In the genomic region with DNA sequence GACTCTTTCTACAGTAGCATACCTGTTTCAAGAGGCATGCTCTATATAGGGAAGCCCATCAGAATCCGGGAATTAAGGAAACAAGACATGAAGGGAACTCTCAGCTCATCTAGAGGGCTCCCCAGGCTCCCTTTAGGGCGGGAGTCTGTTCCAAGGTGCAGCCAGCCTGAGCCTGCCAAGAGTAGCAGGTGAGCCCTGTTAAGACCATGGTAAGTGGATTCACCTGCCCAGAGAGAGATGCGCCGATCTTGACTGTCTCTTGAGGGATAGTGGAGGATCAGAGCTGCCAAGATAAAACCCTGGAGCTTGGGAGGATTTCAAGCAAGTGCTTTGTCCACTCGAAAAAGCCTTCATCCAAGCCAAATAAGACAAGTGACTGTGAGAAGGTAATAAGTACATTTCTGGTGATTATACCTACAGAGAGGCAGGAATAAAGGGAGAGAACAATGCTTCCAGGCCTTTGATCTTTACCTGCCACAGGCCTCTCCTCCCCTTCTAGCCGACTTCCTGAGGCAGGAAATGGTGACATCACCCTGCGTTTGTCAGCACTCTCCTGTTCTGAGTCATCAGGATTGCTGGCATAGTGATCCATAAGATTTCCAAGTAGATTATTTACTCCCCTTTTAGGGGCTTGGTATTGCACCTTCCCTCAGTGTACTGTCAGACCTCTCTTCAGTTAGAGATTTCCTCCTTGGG, we compare ENCODE assay signal across 9 cellular contexts. TPM values are rescaled to one million over a fixed set of nuclear protein-coding genes. Genes with fewer than 3 reads are reported as not detected.
A peak's percentile ranks its signal among the peaks of the same experiment; 100 is the strongest.
DNase-seq lines count a peak whose midpoint lies in the region; ATAC-seq and TF ChIP-seq lines count a peak whose summit lies in the region.
"Had no signal": no experiment of that assay in that cellular context is flagged by ENCODE, and none has a peak within 500 bp of the region (broad histone marks: within the 10 kb centered on the region; RNA-seq: fewer than 3 reads in every experiment).

No MANE protein-coding gene starts in this region.

- H3K27ac Mint-ChIP-seq in CD4-positive, alpha-beta T cell = no peak overlapping the region
- peak overlapping the region; percentile 90 for H3K27ac Mint-ChIP-seq in type B pancreatic cell

- H3K4me1 ChIP-seq in HCT116 (ENCODE audit: control insufficient read depth in 1 of 2, insufficient read depth in 2 of 2, low read length in 2 of 2) (peaks cover 26 to 46% of the 10 kb centered on the region in 2 experiments), NT2/D1 (ENCODE audit: insufficient read depth, insufficient read length) (no peaks in the 10 kb centered on the region), fibroblast of lung (ENCODE audit: control insufficient read depth, extremely low read depth, insufficient read depth, low read length) (no peaks in the 10 kb centered on the region)

- no peaks in the 10 kb centered on the region for H3K27me3 Mint-ChIP-seq in CD4-positive, alpha-beta T cell
- no peaks in the 10 kb centered on the region for H3K27me3 Mint-ChIP-seq in type B pancreatic cell

- ATAC-seq in CD4-positive, alpha-beta T cell (ENCODE audit: poor library complexity) = peak; percentile 34
- ATAC-seq in HCT116 = peak; percentile 91

- no peak for DNase-seq in CD4-positive, alpha-beta T cell
- DNase-seq in HCT116 (ENCODE audit: low read depth, low spot score) = peak; percentile 96
- DNase-seq in NT2/D1 (ENCODE audit: low read depth, low spot score) = peak; percentile 59
- peak; percentile 65 to 95 for DNase-seq in fibroblast of lung (ENCODE audit: low read depth in 2 of 2)
- DNase-seq in type B pancreatic cell (ENCODE audit: extremely low spot score, unreplicated experiment) = no peak
- no peak for DNase-seq in SIG-M5 (lab: John Stamatoyannopoulos, UW)
- no peak for DNase-seq in stimulated activated CD4-positive, alpha-beta T cell treated with anti-CD3 and anti-CD28 coated beads, Interleukin-4, amount 100 ng/mL, for 1 hour
- no peak for DNase-seq in ecto neural progenitor cell (ENCODE audit: low spot score)

- no peak overlapping the region for H3K27ac ChIP-seq in CD4-positive, alpha-beta T cell (ENCODE audit: low read depth, low read length)
- H3K27ac ChIP-seq in HCT116 (ENCODE audit: low read depth, low read length) = peak overlapping the region; percentile 93
- H3K27ac ChIP-seq in fibroblast of lung (ENCODE audit: insufficient read depth, low read length) = peak overlapping the region; percentile 27
- H3K27ac ChIP-seq: thoracic aorta had no signal

- peaks cover 20% of the 10 kb centered on the region for H3K4me1 Mint-ChIP-seq in CD4-positive, alpha-beta T cell (ENCODE audit: low read depth)
- peaks cover 7% of the 10 kb centered on the region for H3K4me1 Mint-ChIP-seq in type B pancreatic cell (ENCODE audit: unreplicated experiment)

- peaks cover 0 to 8% of the 10 kb centered on the region in 2 experiments; a peak in 1 of 4 replicates for H3K36me3 ChIP-seq in HCT116 (ENCODE audit: control insufficient read depth in 1 of 2, insufficient read depth in 2 of 2, low read length in 2 of 2)
- H3K36me3 ChIP-seq in NT2/D1 (ENCODE audit: insufficient read depth, insufficient read length, low read length) = no peaks in the 10 kb centered on the region
- H3K36me3 ChIP-seq in fibroblast of lung (ENCODE audit: control insufficient read depth, insufficient read depth, low read length) = no peaks in the 10 kb centered on the region
- H3K36me3 ChIP-seq: thoracic aorta had no signal

- H3K9ac ChIP-seq in HCT116 (ENCODE audit: low read length) = peak overlapping the region; percentile 52
- H3K9ac ChIP-seq in NT2/D1 (ENCODE audit: insufficient read length, low read depth) = no peak overlapping the region
- no peak overlapping the region for H3K9ac ChIP-seq in fibroblast of lung (ENCODE audit: insufficient read depth, low read length)

- H4K20me1 ChIP-seq in HCT116 (ENCODE audit: insufficient read depth) (no peaks in the 10 kb centered on the region), fibroblast of lung (ENCODE audit: control insufficient read depth, extremely low read depth, insufficient read depth, low read length) (no peaks in the 10 kb centered on the region)

- peak overlapping the region; percentile 7 to 22; a peak in 3 of 4 replicates for H3K4me3 ChIP-seq in HCT116 (replicated peaks in 1 of 2; ENCODE audit: low read depth in 1 of 2, low read length in 2 of 2)
- no peak overlapping the region for H3K4me3 ChIP-seq in NT2/D1 (ENCODE audit: insufficient read length, low read depth)
- H3K4me3 ChIP-seq in fibroblast of lung (replicated peaks in 1 of 4; ENCODE audit: control extremely low read depth in 1 of 4, insufficient read depth in 1 of 4, low read depth in 3 of 4, low read length in 4 of 4) = no peak overlapping the region
- H3K4me3 ChIP-seq: thoracic aorta had no signal

- H3K9me3 ChIP-seq in CD4-positive, alpha-beta T cell (ENCODE audit: control insufficient read depth, low read length) = no peaks in the 10 kb centered on the region
- H3K9me3 ChIP-seq in HCT116 (ENCODE audit: control insufficient read depth in 1 of 2, insufficient read depth in 1 of 2, low read depth in 1 of 2, low read length in 2 of 2) (peaks cover 9 to 25% of the 10 kb centered on the region in 2 experiments; a peak in 3 of 4 replicates), NT2/D1 (ENCODE audit: insufficient read depth, low read length) (peaks cover 33% of the 10 kb centered on the region), fibroblast of lung (ENCODE audit: control insufficient read depth, insufficient read depth, low read depth, low read length) (no peaks in the 10 kb centered on the region)

- H3K4me3 Mint-ChIP-seq in CD4-positive, alpha-beta T cell = no peak overlapping the region
- peak overlapping the region; percentile 31 for H3K4me3 Mint-ChIP-seq in type B pancreatic cell

- TF ChIP-seq CTCF in CD4-positive, alpha-beta T cell (IDR thresholded peaks at IDR 0.05) = no peak
- TF ChIP-seq CTCF in HCT116 (IDR thresholded peaks at IDR 0.05 in 2 of 3, conservative IDR thresholded peaks at IDR 0.05 in 1 of 3; ENCODE audit: borderline replicate concordance in 1 of 3, insufficient read depth in 1 of 3, low read depth in 2 of 3, low read length in 2 of 3) (no peak), fibroblast of lung (conservative IDR thresholded peaks at IDR 0.05 in 1 of 2, IDR thresholded peaks at IDR 0.05 in 1 of 2; ENCODE audit: low read depth in 1 of 2, low read length in 2 of 2) (no peak), type B pancreatic cell (conservative IDR thresholded peaks at IDR 0.05) (no peak)

- H3K27me3 ChIP-seq in CD4-positive, alpha-beta T cell (ENCODE audit: control insufficient read depth, insufficient read depth, low read length) = no peaks in the 10 kb centered on the region
- H3K27me3 ChIP-seq in HCT116 (ENCODE audit: insufficient read depth, low read length) (no peaks in the 10 kb centered on the region), NT2/D1 (ENCODE audit: insufficient read depth, insufficient read length) (no peaks in the 10 kb centered on the region), fibroblast of lung (ENCODE audit: control insufficient read depth, insufficient read depth, low read length) (no peaks in the 10 kb centered on the region)

- RAD21 ChIA-PET in HCT116 (lab: Charles Lee; ENCODE audit: low non-redundant PET in 1 of 2, low total read pairs in 2 of 2, uncharacterized antibody in 2 of 2, unreplicated experiment in 2 of 2) = no interaction called here

- no peak for TF ChIP-seq POLR2A in HCT116 (IDR thresholded peaks at IDR 0.05; ENCODE audit: borderline replicate concordance, extremely low read depth, insufficient read depth, insufficient read length)

- intact Hi-C loops in CD4-positive, alpha-beta T cell (cut with DNase I, micrococcal nuclease) = no loop called here
- intact Hi-C loops in HCT116 (cut with micrococcal nuclease) = loop anchor here (5.0 to 10.0 kb wide), 3 partner anchors 125 to 327 kb away; no protein-coding TSS in a partner anchor

- H3K9me2 ChIP-seq in HCT116 (ENCODE audit: insufficient read depth) = no peaks in the 10 kb centered on the region

- CTCF ChIA-PET in CD4-positive, alpha-beta T cell (lab: Charles Lee) = no interaction called here
- CTCF ChIA-PET in HCT116 (lab: Charles Lee) = no interaction called here

- peak; percentile 26; the same call in 1 of the 2 replicates for TF ChIP-seq RAD21 in HCT116 (IDR thresholded peaks at IDR 0.05; ENCODE audit: low read depth)

- POLR2A ChIA-PET in CD4-positive, alpha-beta T cell (lab: Charles Lee) = no interaction called here
- POLR2A ChIA-PET in HCT116 (lab: Charles Lee) = interaction anchor here (0.8 to 1.3 kb wide), 2 partner anchors 9 to 32 kb away, joined by 3 to 4 read pairs; no protein-coding TSS in a partner anchor

- TSS peak; percentile 89 for BruUV-seq in HCT116 (replicated peaks; lab: Mats Ljungman, UMichigan)

- no peaks in the 10 kb centered on the region for H3K9me3 Mint-ChIP-seq in CD4-positive, alpha-beta T cell
- H3K9me3 Mint-ChIP-seq in type B pancreatic cell = peaks cover 6% of the 10 kb centered on the region

- H3K79me2 ChIP-seq in HCT116 (ENCODE audit: insufficient read depth, low read length) (no peaks in the 10 kb centered on the region), fibroblast of lung (ENCODE audit: control insufficient read depth, insufficient read depth, low read length) (no peaks in the 10 kb centered on the region)

- H2AFZ ChIP-seq in HCT116 (ENCODE audit: low read depth, low read length, poor library complexity, severe bottlenecking) (no peak overlapping the region), fibroblast of lung (ENCODE audit: low read length) (peak overlapping the region; percentile 20)

- H3K36me3 Mint-ChIP-seq in CD4-positive, alpha-beta T cell (ENCODE audit: low read depth) = no peaks in the 10 kb centered on the region
- H3K36me3 Mint-ChIP-seq in type B pancreatic cell = peaks cover 5% of the 10 kb centered on the region

- H3K4me2 ChIP-seq in HCT116 (ENCODE audit: low read length) (peak overlapping the region; percentile 54), fibroblast of lung (ENCODE audit: extremely low read depth, insufficient read depth, low read length) (no peak overlapping the region)

TF ChIP-seq in HCT116, 20 proteins besides CTCF, POLR2A, EP300 and RAD21 (continues in another document):
- TF ChIP-seq FOSL1 (IDR thresholded peaks at IDR 0.05; ENCODE audit: low read depth) (peak; percentile 92), SP1 (IDR thresholded peaks at IDR 0.05; ENCODE audit: low read depth) (peak; percentile 98)
- TF ChIP-seq, protein P1, sequence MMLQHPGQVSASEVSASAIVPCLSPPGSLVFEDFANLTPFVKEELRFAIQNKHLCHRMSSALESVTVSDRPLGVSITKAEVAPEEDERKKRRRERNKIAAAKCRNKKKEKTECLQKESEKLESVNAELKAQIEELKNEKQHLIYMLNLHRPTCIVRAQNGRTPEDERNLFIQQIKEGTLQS (IDR thresholded peaks at IDR 0.05) = peak; percentile 95

RNA-seq across cellular contexts. Expression of a gene that starts 31.5 kb away (rescaled TPM):
- total RNA-seq in CD4-positive, alpha-beta T cell = 10 to 100 TPM; 10.8 to 12.3 TPM
- total RNA-seq in HCT116 (2021; ENCODE audit: unreplicated experiment) = 59.2 TPM
- 43.8 and 54.0 TPM in 2 replicates for polyA plus RNA-seq in HCT116 (2012)
- 0.26 and 0.83 TPM in 2 replicates for total RNA-seq in fibroblast of lung
- 3.3 and 6.6 TPM in 2 replicates for polyA plus RNA-seq in fibroblast of lung
- polyA plus RNA-seq in fibroblast of lung (2012) = 1.6 and 2.7 TPM in 2 replicates
- polyA minus RNA-seq in fibroblast of lung (ENCODE audit: low replicate concordance) = 1.1 and 7.5 TPM in 2 replicates
- 189 and 632 TPM in 2 replicates for total RNA-seq in type B pancreatic cell (ENCODE audit: low replicate concordance)

Comparison
In these comparisons a context has a peak if more than half of its experiments do, and no peak if none do; other contexts are left out.
1. DNase-seq: peak in HCT116 (single experiment), NT2/D1 (single experiment) and fibroblast of lung (2 of 2); none in CD4-positive, alpha-beta T cell (0 of 10), type B pancreatic cell (single experiment), SIG-M5 (single experiment), stimulated activated CD4-positive, alpha-beta T cell treated with anti-CD3 and anti-CD28 coated beads, Interleukin-4, amount 100 ng/mL, for 1 hour (single experiment) and ecto neural progenitor cell (single experiment).
2. H3K4me3 ChIP-seq: peak in HCT116 (2 of 2); none in NT2/D1 (single experiment) and fibroblast of lung (0 of 4).